ENCODE assay signal across 20 cellular contexts in genomic region chr2:14654733-14655346, GRCh38. TPM values are rescaled to one million over a fixed set of nuclear protein-coding genes. Genes with fewer than 3 reads are reported as not detected.
DNase-seq lines count a peak whose midpoint lies in the region; ATAC-seq, FAIRE-seq and TF ChIP-seq lines count a peak whose summit lies in the region.
"Had no signal": no experiment of that assay in that cellular context is flagged by ENCODE, and none has a peak within 500 bp of the region (broad histone marks: within the 10 kb centered on the region; RNA-seq: fewer than 3 reads in every experiment).

No MANE protein-coding gene starts in this region.

- 3% methylated on average over 4 of the region's 4 CpGs for WGBS in HepG2 (ENCODE audit: low lambda C conversion rate)
- WGBS in mesenchymal stem cell = 56% methylated on average over 4 of the region's 4 CpGs

- no peak overlapping the region for H3K23ac ChIP-seq in mesenchymal stem cell (ENCODE audit: low read length in 2 of 2)

- H3K14ac ChIP-seq in mesenchymal stem cell (ENCODE audit: low read length in 2 of 2) = no peak overlapping the region

- BruUV-seq in HepG2 (replicated peaks; lab: Mats Ljungman, UMichigan) = no TSS peak

- no peak overlapping the region for H3K4ac ChIP-seq in mesenchymal stem cell (ENCODE audit: low read depth in 1 of 2, low read length in 2 of 2)

- H2BK5ac ChIP-seq in mesenchymal stem cell (ENCODE audit: low read depth, low read length, poor library complexity, severe bottlenecking) = no peak overlapping the region

- in situ Hi-C loops in HepG2 (cut with HindIII; ENCODE audit: extremely low pct_ligation_motif_present, low pct_unique_long_range_greater_than_20kb) = no loop called here

- intact Hi-C loops in HepG2 (cut with micrococcal nuclease; ENCODE audit: unreplicated experiment) = no loop called here

- CTCF ChIA-PET in HepG2 (lab: Yijun Ruan, JAX; ENCODE audit: low intra/inter-chr PET ratio, low total read pairs) (no interaction called here), GM10248 (lab: Yijun Ruan, JAX) (interaction anchor here (1.2 kb wide), 1 partner anchor 12 kb away, joined by 4 read pairs; no protein-coding TSS in a partner anchor)

- H2BK12ac ChIP-seq in mesenchymal stem cell (ENCODE audit: low read length in 2 of 2) = no peak overlapping the region

- no peaks in the 10 kb centered on the region for H3K36me3 ChIP-seq in BLaER1
- no peaks in the 10 kb centered on the region for H3K36me3 ChIP-seq in HepG2 (replicated peaks in 1 of 2; ENCODE audit: control insufficient read depth in 1 of 2, insufficient read depth in 2 of 2, low read length in 2 of 2)
- no peaks in the 10 kb centered on the region for H3K36me3 ChIP-seq in mesenchymal stem cell (ENCODE audit: control insufficient read depth in 1 of 2, insufficient read depth in 2 of 2, low read depth in 1 of 2, low read length in 2 of 2)
- H3K36me3 ChIP-seq: upper lobe of right lung had no signal

- H2BK120ac ChIP-seq in mesenchymal stem cell (ENCODE audit: low read depth, low read length) = no peak overlapping the region

- H3K4me2 ChIP-seq in BLaER1 (peak overlapping the region; percentile 25; the same call in 1 of the 2 replicates), HepG2 (ENCODE audit: low read depth, low read length) (no peak overlapping the region), mesenchymal stem cell (ENCODE audit: low read length, poor library complexity, severe bottlenecking) (no peak overlapping the region)

- TF ChIP-seq EP300 in HepG2 (IDR thresholded peaks at IDR 0.05; ENCODE audit: low read depth in 2 of 2, low read length in 2 of 2) (no peak), HepG2 (CRISPR knock-in tag; IDR thresholded peaks at IDR 0.05; ENCODE audit: borderline replicate concordance) (no peak)

- no peaks in the 10 kb centered on the region for H3K79me1 ChIP-seq in mesenchymal stem cell (replicated peaks; ENCODE audit: low read length, poor library complexity, severe bottlenecking)

- POLR2A ChIA-PET in HepG2 (lab: Yijun Ruan, JAX) (no interaction called here), GM10248 (lab: Yijun Ruan, JAX) (no interaction called here)

- no peak for TF ChIP-seq RAD21 in HepG2 (CRISPR knock-in tag; IDR thresholded peaks at IDR 0.05)

- H3K9ac ChIP-seq in BLaER1 (no peak overlapping the region), HepG2 (ENCODE audit: insufficient read depth, low read depth, low read length) (no peak overlapping the region), mesenchymal stem cell (ENCODE audit: low read length) (no peak overlapping the region)

- no peak overlapping the region for H4K8ac ChIP-seq in mesenchymal stem cell (ENCODE audit: low read length)

- H2BK15ac ChIP-seq in mesenchymal stem cell (ENCODE audit: low read depth, poor library complexity, severe bottlenecking) = no peak overlapping the region

- no peak overlapping the region for H2AFZ ChIP-seq in HepG2 (ENCODE audit: low read length)
- H2AFZ ChIP-seq in mesenchymal stem cell (ENCODE audit: low read depth, low read length) = no peak overlapping the region

- H3K4me3 ChIP-seq in BLaER1 (no peak overlapping the region), HepG2 (replicated peaks in 1 of 3; ENCODE audit: insufficient read depth in 1 of 3, low read depth in 2 of 3, low read length in 3 of 3) (no peak overlapping the region), mesenchymal stem cell (ENCODE audit: insufficient read depth in 1 of 2, low read depth in 1 of 2, low read length in 2 of 2) (no peak overlapping the region)
- H3K4me3 ChIP-seq: upper lobe of right lung had no signal

- H3K4me1 ChIP-seq in BLaER1 (peaks cover 9% of the 10 kb centered on the region), HepG2 (ENCODE audit: insufficient read depth, low read length) (no peaks in the 10 kb centered on the region), mesenchymal stem cell (ENCODE audit: control insufficient read depth, insufficient read depth, low read depth, low read length) (no peaks in the 10 kb centered on the region)
- H3K4me1 ChIP-seq: upper lobe of right lung had no signal

- TF ChIP-seq CTCF in HepG2 (CRISPR knock-in tag; IDR thresholded peaks at IDR 0.05) (no peak), GM10248 (IDR thresholded peaks at IDR 0.05; ENCODE audit: control extremely low read depth, extremely low read depth, low read depth, missing control alignments) (no peak)

- H3K27ac ChIP-seq in BLaER1 (no peak overlapping the region), HepG2 (ENCODE audit: extremely low read length, insufficient read depth, low read length) (no peak overlapping the region), mesenchymal stem cell (ENCODE audit: low read length, poor library complexity, severe bottlenecking) (no peak overlapping the region)
- H3K27ac ChIP-seq: upper lobe of right lung had no signal

- DNase-seq in mucosa of gallbladder (ENCODE audit: low spot score) (no peak), HepG2 (ENCODE audit: low spot score) (no peak), mesenchymal stem cell (no peak), GM10248 (ENCODE audit: extremely low spot score) (no peak)
- DNase-seq: activated CD8-positive, alpha-beta memory T cell treated with anti-CD3 and anti-CD28 coated beads, Interleukin-2, amount 50 U/mL, for 48 hours; aorta; DMS53; effector CD4-positive, alpha-beta T cell; GOT3; KG1; midbrain; NCI-H2171; retina; RPMI8226; upper lobe of right lung had no signal

- H4K91ac ChIP-seq in mesenchymal stem cell (ENCODE audit: low read length) = no peak overlapping the region

- FAIRE-seq in HepG2 (lab: Jason Lieb, UNC) = no peak

- H3K79me2 ChIP-seq in HepG2 (ENCODE audit: insufficient read depth, low read length) = no peaks in the 10 kb centered on the region

- TF ChIP-seq POLR2A in HepG2 (IDR thresholded peaks at IDR 0.05; ENCODE audit: insufficient read depth in 1 of 2, low read depth in 2 of 2, low read length in 2 of 2) = no peak

- no peak overlapping the region for H3K18ac ChIP-seq in mesenchymal stem cell (ENCODE audit: low read depth in 1 of 2, low read length in 2 of 2)

- ATAC-seq in GM19324 (IDR thresholded peaks at IDR 0.05; ENCODE audit: low FRiP score, unreplicated experiment) = peak; percentile 84
- peak; percentile 90 for ATAC-seq in HG02623 (IDR thresholded peaks at IDR 0.05; ENCODE audit: unreplicated experiment)
- ATAC-seq in HG03342 (IDR thresholded peaks at IDR 0.05; ENCODE audit: unreplicated experiment) = peak; percentile 89
- ATAC-seq in HepG2 = no peak
- ATAC-seq: upper lobe of right lung had no signal

- no peaks in the 10 kb centered on the region for H4K20me1 ChIP-seq in BLaER1
- H4K20me1 ChIP-seq in HepG2 (ENCODE audit: insufficient read depth, low read length) = no peaks in the 10 kb centered on the region

- no peak overlapping the region for H2AK5ac ChIP-seq in mesenchymal stem cell (ENCODE audit: low read length, severe bottlenecking)

- H3K9me3 ChIP-seq in BLaER1 (no peaks in the 10 kb centered on the region), HepG2 (ENCODE audit: low read length) (no peaks in the 10 kb centered on the region), mesenchymal stem cell (ENCODE audit: control insufficient read depth, low read length) (no peaks in the 10 kb centered on the region)
- H3K9me3 ChIP-seq: upper lobe of right lung had no signal

- H3K27me3 ChIP-seq in BLaER1 (no peaks in the 10 kb centered on the region), HepG2 (ENCODE audit: control insufficient read depth in 1 of 2, insufficient read depth in 2 of 2, low read length in 2 of 2) (no peaks in the 10 kb centered on the region), mesenchymal stem cell (ENCODE audit: control insufficient read depth in 1 of 2, insufficient read depth in 1 of 2, low read length in 2 of 2) (no peaks in the 10 kb centered on the region)
- H3K27me3 ChIP-seq: upper lobe of right lung had no signal

TF ChIP-seq in HepG2, 621 proteins besides CTCF, POLR2A, EP300 and RAD21 (continues in another document):
- TF ChIP-seq GFI1 (CRISPR knock-in tag; IDR thresholded peaks at IDR 0.05; ENCODE audit: borderline replicate concordance) (no peak), RORA (CRISPR knock-in tag; IDR thresholded peaks at IDR 0.05) (no peak), PCBP2 (optimal IDR thresholded peaks at IDR 0.05; ENCODE audit: low read depth, low read length, poor library complexity, severe bottlenecking) (no peak), ZBTB43 (CRISPR knock-in tag; conservative IDR thresholded peaks at IDR 0.05) (no peak)

RNA-seq across cellular contexts. Expression of gene LRATD1, which starts 22.3 kb away (rescaled TPM):
- 33.4 TPM for total RNA-seq in mucosa of gallbladder
- total RNA-seq in HepG2 (2016; rRNA removed; fragmentation: Illumina TruSeq; extraction: Trizol) = not detected in 2 replicates
- total RNA-seq in HepG2 (2016; cell fraction: cytosol; rRNA removed; fragmentation: Illumina TruSeq; extraction: Trizol; ENCODE audit: low read depth) = not detected in 2 replicates
- total RNA-seq in HepG2 (2016; cell fraction: insoluble cytoplasmic fraction; rRNA removed; fragmentation: Illumina TruSeq; extraction: Trizol) = not detected in 2 replicates
- not detected in 2 replicates for total RNA-seq in HepG2 (2016; cell fraction: membrane; rRNA removed; fragmentation: Illumina TruSeq; extraction: Trizol)
- not detected in 2 replicates for total RNA-seq in HepG2 (2016; cell fraction: nucleus; rRNA removed; fragmentation: Illumina TruSeq; extraction: Trizol)
- polyA plus RNA-seq in HepG2 (2011; rRNA removed) = 0.04 and 0.07 TPM in 2 replicates
- polyA plus RNA-seq in HepG2 (2011; cell fraction: cytosol; rRNA removed) = 0.04 TPM in 1 of 2 replicates, not detected in the other
- polyA plus RNA-seq in HepG2 (2011; cell fraction: nucleus; rRNA removed) = 0.03 and 0.14 TPM in 2 replicates
- polyA plus RNA-seq in HepG2 (2012) = not detected in 2 replicates
- not detected in 2 replicates for polyA plus RNA-seq in HepG2 (2016; cell fraction: cytosol; fragmentation: Illumina TruSeq; extraction: Trizol; ENCODE audit: low read depth)
- polyA plus RNA-seq in HepG2 (2016; cell fraction: insoluble cytoplasmic fraction; fragmentation: Illumina TruSeq; extraction: Trizol; ENCODE audit: low read depth) = not detected in 2 replicates
- not detected in 2 replicates for polyA plus RNA-seq in HepG2 (2016; cell fraction: membrane; fragmentation: Illumina TruSeq; extraction: Trizol; ENCODE audit: low read depth)
- not detected in 2 replicates for polyA plus RNA-seq in HepG2 (2016; cell fraction: nucleus; fragmentation: Illumina TruSeq; extraction: Trizol; ENCODE audit: insufficient read depth, low read depth)
- polyA minus RNA-seq in HepG2 (2011; rRNA and poly(A)+ RNA removed; ENCODE audit: low replicate concordance) = 0.04 TPM in 1 of 2 replicates, not detected in the other
- not detected in 2 replicates for polyA minus RNA-seq in HepG2 (2011; cell fraction: cytosol; rRNA and poly(A)+ RNA removed)
- 0.13 and 0.25 TPM in 2 replicates for polyA minus RNA-seq in HepG2 (2011; cell fraction: nucleus; rRNA and poly(A)+ RNA removed)
- 0.32 TPM for polyA plus RNA-seq in mesenchymal stem cell (2013, experiment 1 of 2)
- polyA plus RNA-seq in mesenchymal stem cell (2013, experiment 2 of 2) = 0.42 TPM
- total RNA-seq: A172 had no signal

Comparison
In these comparisons a context has a peak if more than half of its experiments do, and no peak if none do; other contexts are left out.
1. RNA of gene LRATD1, which starts 22.3 kb away (total RNA-seq): 33.4 TPM in mucosa of gallbladder (single experiment); not detected in HepG2; every median in the first group is over 10 times any median in the second.